Comparison of ENCODE assay signal across 28 cellular contexts in the genomic region with DNA sequence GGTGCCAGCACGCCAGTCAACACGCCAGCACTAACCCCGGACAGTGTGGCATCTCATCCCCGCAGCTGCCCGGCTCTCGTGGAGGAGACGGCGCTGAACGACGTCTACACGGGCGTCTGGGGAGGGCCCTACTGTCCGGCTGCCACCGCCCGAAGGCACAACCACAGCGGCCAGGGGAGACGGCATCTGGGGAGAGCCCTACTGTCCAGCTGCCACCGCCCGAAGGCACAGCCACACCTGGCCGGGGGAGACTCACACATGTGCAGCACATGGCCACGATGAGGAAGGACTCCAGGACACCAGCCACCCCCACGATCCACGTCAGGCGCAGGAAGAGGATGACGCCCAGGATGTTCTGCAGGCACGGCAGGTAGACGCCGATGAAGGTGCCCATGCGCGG.
"Had no signal": no experiment of that assay in that cellular context is flagged by ENCODE, and none has a peak within 500 bp of the region (broad histone marks: within the 10 kb centered on the region; RNA-seq: fewer than 3 reads in every experiment).

No MANE protein-coding gene starts in this region.

- H3K27ac ChIP-seq: lower lobe of right lung, neural progenitor cell, ovary, skin epidermis, tibial nerve, uterus had no signal

- H3K9me3 Mint-ChIP-seq: immature natural killer cell; mesothelial cell of epicardium; naive B cell; natural killer cell; nephron progenitor cell; neural progenitor cell; stimulated activated naive CD8-positive, alpha-beta T cell treated with anti-CD3 and anti-CD28 coated beads, Interleukin-15, amount 100 ng/mL, for 72 hours; type B pancreatic cell had no signal

- H3K9ac ChIP-seq: neural progenitor cell had no signal

- H3K4me1 Mint-ChIP-seq: stimulated activated naive CD8-positive, alpha-beta T cell treated with anti-CD3 and anti-CD28 coated beads, Interleukin-15, amount 100 ng/mL, for 72 hours had no signal

- DNase-seq: hypothalamus; immature natural killer cell; kidney; left ventricle myocardium superior; lower lobe of right lung; mammary epithelial cell; mesendoderm; naive B cell; natural killer cell; nephron progenitor cell; ovary; stimulated activated CD4-positive, alpha-beta T cell treated with anti-CD3 and anti-CD28 coated beads, Interleukin-12 subunit alpha, Interleukin-12 subunit beta, amount 100 ng/mL, for 4 hours; stimulated activated CD4-positive, alpha-beta T cell treated with anti-CD3 and anti-CD28 coated beads, Interleukin-15, amount 100 ng/mL, for 24 hours; stimulated activated CD4-positive, alpha-beta T cell treated with anti-CD3 and anti-CD28 coated beads, Interleukin-2, amount 100 ng/mL, for 24 hours; stimulated activated CD4-positive, alpha-beta T cell treated with anti-CD3 and anti-CD28 coated beads, Interleukin-4, amount 100 ng/mL, for 1 hour; stimulated activated naive CD4-positive, alpha-beta T cell; stimulated activated naive CD8-positive, alpha-beta T cell treated with anti-CD3 and anti-CD28 coated beads, Interleukin-15, amount 100 ng/mL, for 72 hours; substantia nigra; uterus had no signal

- H3K4me2 ChIP-seq: neural progenitor cell had no signal

- H2AFZ ChIP-seq: neural progenitor cell had no signal

- H3K4me1 ChIP-seq: lower lobe of right lung, neural progenitor cell, tibial nerve, uterus had no signal

- H3K36me3 ChIP-seq: neural progenitor cell, ovary, uterus had no signal

- H3K27me3 ChIP-seq: neural progenitor cell, ovary, right atrium auricular region, tibial nerve, uterus had no signal

- H3K27me3 Mint-ChIP-seq: naive B cell; progenitor cell of endocrine pancreas; stimulated activated naive CD8-positive, alpha-beta T cell treated with anti-CD3 and anti-CD28 coated beads, Interleukin-15, amount 100 ng/mL, for 72 hours; type B pancreatic cell had no signal

- H3K27ac Mint-ChIP-seq: immature natural killer cell, progenitor cell of endocrine pancreas, type B pancreatic cell had no signal

- H3K4me3 ChIP-seq: lower lobe of right lung, neural progenitor cell, ovary, right atrium auricular region, skin epidermis, tibial nerve, uterus had no signal

- ATAC-seq: lower lobe of right lung; natural killer cell; sciatic nerve; stimulated activated naive CD8-positive, alpha-beta T cell treated with anti-CD3 and anti-CD28 coated beads, Interleukin-15, amount 100 ng/mL, for 72 hours had no signal

- H3K4me3 Mint-ChIP-seq: immature natural killer cell; mesothelial cell of epicardium; naive B cell; natural killer cell; nephron progenitor cell; neural progenitor cell; stimulated activated naive CD8-positive, alpha-beta T cell treated with anti-CD3 and anti-CD28 coated beads, Interleukin-15, amount 100 ng/mL, for 72 hours; type B pancreatic cell had no signal

- FAIRE-seq: islet of Langerhans, kidney had no signal

- H3K36me3 Mint-ChIP-seq: immature natural killer cell, mesothelial cell of epicardium, natural killer cell, type B pancreatic cell had no signal

- H3K9me3 ChIP-seq: lower lobe of right lung, ovary, right atrium auricular region, tibial nerve, uterus had no signal
